In genomic region chr20:42190084-42190483, GRCh38 we compare ENCODE assay signal across 30 cellular contexts.
"Had no signal": no experiment of that assay in that cellular context is flagged by ENCODE, and none has a peak within 500 bp of the region (broad histone marks: within the 10 kb centered on the region; RNA-seq: fewer than 3 reads in every experiment).

No MANE protein-coding gene starts in this region.

- H3K4me1 Mint-ChIP-seq: activated CD4-positive, alpha-beta T cell treated with anti-CD3 and anti-CD28 coated beads for 36 hours; activated CD4-positive, alpha-beta T cell treated with anti-CD3 and anti-CD28 coated beads, Interleukin-2, amount 10 ng/mL, durations not matched to agents 24 days and 14 days; activated CD8-positive, alpha-beta memory T cell treated with anti-CD3 and anti-CD28 coated beads, Interleukin-2, amount 10 ng/mL, durations not matched to agents 7 days and 5 days; T-helper 17 cell had no signal

- H3K36me3 Mint-ChIP-seq: activated CD4-positive, alpha-beta memory T cell treated with anti-CD3 and anti-CD28 coated beads for 36 hours; activated CD8-positive, alpha-beta memory T cell treated with anti-CD3 and anti-CD28 coated beads, Interleukin-2, amount 10 ng/mL, durations not matched to agents 7 days and 5 days; activated naive CD8-positive, alpha-beta T cell had no signal

- H3K4me3 ChIP-seq: body of pancreas, colonic mucosa, esophagus muscularis mucosa, gastroesophageal sphincter, heart right ventricle had no signal

- H3K27me3 Mint-ChIP-seq: activated CD4-positive, alpha-beta memory T cell treated with anti-CD3 and anti-CD28 coated beads for 36 hours; activated CD4-positive, alpha-beta T cell treated with anti-CD3 and anti-CD28 coated beads for 36 hours; activated CD4-positive, alpha-beta T cell treated with anti-CD3 and anti-CD28 coated beads, Interleukin-2, amount 10 ng/mL, durations not matched to agents 24 days and 14 days; activated CD8-positive, alpha-beta memory T cell treated with anti-CD3 and anti-CD28 coated beads, Interleukin-2, amount 10 ng/mL, durations not matched to agents 7 days and 5 days; T-helper 17 cell had no signal

- H3K4me3 Mint-ChIP-seq: activated CD4-positive, alpha-beta memory T cell treated with anti-CD3 and anti-CD28 coated beads for 36 hours; activated CD4-positive, alpha-beta T cell treated with anti-CD3 and anti-CD28 coated beads for 36 hours; activated CD4-positive, alpha-beta T cell treated with anti-CD3 and anti-CD28 coated beads, Interleukin-2, amount 10 ng/mL, durations not matched to agents 24 days and 14 days; activated CD8-positive, alpha-beta memory T cell treated with anti-CD3 and anti-CD28 coated beads, Interleukin-2, amount 10 ng/mL, durations not matched to agents 7 days and 5 days; activated CD8-positive, alpha-beta T cell treated with anti-CD3 and anti-CD28 coated beads, Interleukin-2, amount 10 ng/mL, durations not matched to agents 7 days and 5 days; activated naive CD8-positive, alpha-beta T cell; activated T-helper 1 cell treated with anti-CD3 and anti-CD28 coated beads, Interleukin-12 subunit alpha, Interleukin-12 subunit beta, Interleukin-2, Interleukin-4 antibody, amounts not matched to agents 30 ng/mL and 10 ng/mL and 1 ng/mL, durations not matched to agents 14 hours and 24 hours and 36 hours; endodermal cell; T-helper 17 cell; T-helper 2 cell treated with Interferon-gamma antibody and Interleukin-4, amounts not matched to agents 5 μg/mL and 100 μg/mL, for 36 hours had no signal

- H3K27ac Mint-ChIP-seq: activated CD4-positive, alpha-beta memory T cell treated with anti-CD3 and anti-CD28 coated beads for 36 hours; activated CD4-positive, alpha-beta T cell treated with anti-CD3 and anti-CD28 coated beads for 36 hours; activated CD4-positive, alpha-beta T cell treated with anti-CD3 and anti-CD28 coated beads, Interleukin-2, amount 10 ng/mL, durations not matched to agents 24 days and 14 days; activated CD8-positive, alpha-beta memory T cell treated with anti-CD3 and anti-CD28 coated beads, Interleukin-2, amount 10 ng/mL, durations not matched to agents 7 days and 5 days; activated CD8-positive, alpha-beta T cell treated with anti-CD3 and anti-CD28 coated beads, Interleukin-2, amount 10 ng/mL, durations not matched to agents 7 days and 5 days; activated naive CD8-positive, alpha-beta T cell; activated T-helper 1 cell treated with anti-CD3 and anti-CD28 coated beads, Interleukin-12 subunit alpha, Interleukin-12 subunit beta, Interleukin-2, Interleukin-4 antibody, amounts not matched to agents 30 ng/mL and 10 ng/mL and 1 ng/mL, durations not matched to agents 14 hours and 24 hours and 36 hours; activated T-helper 2 cell treated with anti-CD3 and anti-CD28 coated beads, Interferon-gamma antibody, Interleukin-2, Interleukin-4, amounts not matched to agents 10 μg/mL and 5 μg/mL and 100 μg/mL, durations not matched to agents 14 hours and 24 hours and 36 hours; endodermal cell; T-helper 17 cell; T-helper 2 cell treated with Interferon-gamma antibody and Interleukin-4, amounts not matched to agents 5 μg/mL and 100 μg/mL, for 36 hours had no signal

- H3K27ac ChIP-seq: body of pancreas, colonic mucosa, esophagus muscularis mucosa, gastroesophageal sphincter, heart right ventricle had no signal

- H3K9me3 Mint-ChIP-seq: endodermal cell; T-helper 2 cell treated with Interferon-gamma antibody and Interleukin-4, amounts not matched to agents 5 μg/mL and 100 μg/mL, for 36 hours had no signal

- H3K27me3 ChIP-seq: body of pancreas, colonic mucosa, esophagus muscularis mucosa, heart right ventricle had no signal

- H3K36me3 ChIP-seq: colonic mucosa, esophagus muscularis mucosa, gastroesophageal sphincter, heart right ventricle had no signal

- H3K9me3 ChIP-seq: body of pancreas, colonic mucosa, esophagus muscularis mucosa, gastroesophageal sphincter, heart right ventricle had no signal

- DNase-seq: activated CD4-positive, alpha-beta memory T cell treated with anti-CD3 and anti-CD28 coated beads for 36 hours; activated CD4-positive, alpha-beta T cell treated with anti-CD3 and anti-CD28 coated beads for 36 hours; activated CD4-positive, alpha-beta T cell treated with anti-CD3 and anti-CD28 coated beads, Interleukin-2, amount 10 ng/mL, durations not matched to agents 24 days and 14 days; activated CD4-positive, CD25-positive, alpha-beta regulatory T cell; activated CD4-positive, CD25-positive, alpha-beta regulatory T cell treated with anti-CD3 and anti-CD28 coated beads, Interleukin-2, amount 50 U/mL, for 72 hours; activated CD8-positive, alpha-beta memory T cell treated with anti-CD3 and anti-CD28 coated beads, Interleukin-2, amount 10 ng/mL, durations not matched to agents 7 days and 5 days; activated CD8-positive, alpha-beta memory T cell treated with anti-CD3 and anti-CD28 coated beads, Interleukin-2, amount 50 U/mL, for 4 hours; activated CD8-positive, alpha-beta T cell treated with anti-CD3 and anti-CD28 coated beads, Interleukin-2, amount 10 ng/mL, durations not matched to agents 7 days and 5 days; activated effector memory CD4-positive, alpha-beta T cell treated with anti-CD3 and anti-CD28 coated beads, Interleukin-2, amount 50 U/mL, for 16 hours; activated naive CD4-positive, alpha-beta T cell; activated naive CD4-positive, alpha-beta T cell treated with anti-CD3 and anti-CD28 coated beads, Interleukin-2, amount 50 U/mL, for 16 hours; activated T-cell treated with anti-CD3 and anti-CD28 coated beads, Interleukin-2, amount 50 U/mL, for 1 hour; activated T-cell treated with anti-CD3 and anti-CD28 coated beads, Interleukin-2, amount 50 U/mL, for 48 hours; amniotic stem cell; aorta; body of pancreas; colonic mucosa; effector memory CD4-positive, alpha-beta T cell; endodermal cell; erythroblast; foreskin melanocyte; heart right ventricle; T-helper 1 cell; T-helper 17 cell had no signal

- H3K4me1 ChIP-seq: colonic mucosa, esophagus muscularis mucosa, gastroesophageal sphincter, heart right ventricle had no signal
